Comparison of ENCODE assay signal across 14 cellular contexts in the genomic region with DNA sequence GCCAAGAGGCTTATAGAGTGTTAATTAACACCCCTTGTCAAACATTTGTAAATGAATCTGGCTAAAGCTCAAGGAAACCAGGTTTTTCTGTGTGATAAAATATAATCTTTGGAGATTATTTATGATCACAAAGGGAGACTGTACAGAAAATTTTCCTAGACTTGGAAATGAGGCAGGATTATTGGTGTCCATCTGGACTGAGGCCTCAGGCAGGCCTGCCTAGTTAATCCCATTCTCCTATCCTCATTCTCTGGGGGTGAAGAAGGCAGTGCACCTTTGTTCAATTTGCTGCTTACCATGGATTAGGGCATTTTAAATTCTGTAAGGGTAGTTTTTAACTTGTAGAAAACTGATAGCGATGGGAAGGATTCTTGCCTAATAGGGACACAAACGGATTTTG.
"Had no signal": no experiment of that assay in that cellular context is flagged by ENCODE, and none has a peak within 500 bp of the region (broad histone marks: within the 10 kb centered on the region; RNA-seq: fewer than 3 reads in every experiment).

No MANE protein-coding gene starts in this region.

- H3K27me3 ChIP-seq: gastrocnemius medialis, heart right ventricle, sigmoid colon had no signal

- H3K4me3 ChIP-seq: coronary artery, gastrocnemius medialis, left ventricle myocardium inferior, thoracic aorta had no signal

- DNase-seq: activated effector memory CD4-positive, alpha-beta T cell treated with Interleukin-2 at 50 U/mL for 16 hours; caudate nucleus; effector CD4-positive, alpha-beta T cell; gastrocnemius medialis; heart right ventricle; islet precursor cell; left ventricle myocardium inferior; mesendoderm; sigmoid colon; stimulated activated naive CD4-positive, alpha-beta T cell treated with Interleukin-2 at 50 U/mL for 16 hours; T1000 had no signal

- H3K36me3 Mint-ChIP-seq: T-cell had no signal

- H3K9me3 ChIP-seq: gastrocnemius medialis, heart right ventricle, left ventricle myocardium inferior, sigmoid colon, thoracic aorta had no signal

- H3K27ac ChIP-seq: coronary artery, gastrocnemius medialis, left ventricle myocardium inferior, thoracic aorta had no signal

- H3K4me1 ChIP-seq: gastrocnemius medialis, left ventricle myocardium inferior had no signal

- H3K36me3 ChIP-seq: gastrocnemius medialis, heart right ventricle, left ventricle myocardium inferior, sigmoid colon, thoracic aorta had no signal

- ATAC-seq: gastrocnemius medialis had no signal
